21 cellular contexts compared by ENCODE assay signal in genomic region chr7:156968183-156968582, GRCh38. TPM values are rescaled to one million over a fixed set of nuclear protein-coding genes. Genes with fewer than 3 reads are reported as not detected.
A peak's percentile ranks its signal among the peaks of the same experiment; 100 is the strongest.
DNase-seq lines count a peak whose midpoint lies in the region; ATAC-seq, FAIRE-seq and TF ChIP-seq lines count a peak whose summit lies in the region.
"Had no signal": no experiment of that assay in that cellular context is flagged by ENCODE, and none has a peak within 500 bp of the region (broad histone marks: within the 10 kb centered on the region; RNA-seq: fewer than 3 reads in every experiment).

No MANE protein-coding gene starts in this region.

- H3K27me3 ChIP-seq in HepG2 (ENCODE audit: control insufficient read depth in 1 of 2, insufficient read depth in 2 of 2, low read length in 2 of 2) (no peaks in the 10 kb centered on the region), right lobe of liver (no peaks in the 10 kb centered on the region), K562 (ENCODE audit: control insufficient read depth in 2 of 2, insufficient read depth in 2 of 2, low read length in 2 of 2) (no peaks in the 10 kb centered on the region), keratinocyte (ENCODE audit: control insufficient read depth, extremely low read depth, insufficient read depth, low read length) (no peaks in the 10 kb centered on the region)
- H3K27me3 ChIP-seq: BE2C had no signal

- in situ Hi-C loops in HepG2 (cut with HindIII; ENCODE audit: extremely low pct_ligation_motif_present, low pct_unique_long_range_greater_than_20kb) (loop anchor here (25.0 kb wide), 1 partner anchor 294 kb away; no protein-coding TSS in a partner anchor), K562 (cut with MboI) (no loop called here)

- peaks cover 42% of the 10 kb centered on the region for H3K36me3 Mint-ChIP-seq in effector memory CD8-positive, alpha-beta T cell (ENCODE audit: insufficient read depth)

- CTCF ChIA-PET in HepG2 (lab: Yijun Ruan, JAX; ENCODE audit: low intra/inter-chr PET ratio, low total read pairs) (no interaction called here), K562 (lab: Yijun Ruan, JAX; ENCODE audit: low intra/inter-chr PET ratio) (no interaction called here)

- no peak overlapping the region for H2AFZ ChIP-seq in HepG2 (ENCODE audit: low read length)
- no peak overlapping the region for H2AFZ ChIP-seq in K562 (ENCODE audit: low read depth, low read length)
- H2AFZ ChIP-seq in keratinocyte (ENCODE audit: control insufficient read depth, low read length): no peak overlapping the region

- BruUV-seq in HepG2 (replicated peaks; lab: Mats Ljungman, UMichigan) (no TSS peak), K562 (replicated peaks; lab: Mats Ljungman, UMichigan) (no TSS peak)

- H3K9me3 ChIP-seq in HepG2 (ENCODE audit: low read length): no peaks in the 10 kb centered on the region
- H3K9me3 ChIP-seq in right lobe of liver: no peaks in the 10 kb centered on the region
- no peaks in the 10 kb centered on the region for H3K9me3 ChIP-seq in K562 (replicated peaks; ENCODE audit: control insufficient read depth, insufficient read depth, low read depth, low read length)
- no peaks in the 10 kb centered on the region for H3K9me3 ChIP-seq in keratinocyte (ENCODE audit: control insufficient read depth, low read depth, low read length)
- H3K9me3 ChIP-seq: BE2C, HAP-1 had no signal

- intact Hi-C loops in HepG2 (cut with micrococcal nuclease; ENCODE audit: unreplicated experiment): no loop called here
- intact Hi-C loops in right lobe of liver (cut with DNase I): no loop called here
- intact Hi-C loops in K562 (cut with micrococcal nuclease): no loop called here

- H3K9me1 ChIP-seq in K562 (ENCODE audit: control insufficient read depth, insufficient read depth, low read length): no peaks in the 10 kb centered on the region
- no peaks in the 10 kb centered on the region for H3K9me1 ChIP-seq in keratinocyte (ENCODE audit: control insufficient read depth, extremely low read depth, insufficient read depth, low read length)

- H3K4me1 Mint-ChIP-seq in effector memory CD8-positive, alpha-beta T cell (ENCODE audit: low read depth in 2 of 2): no peaks in the 10 kb centered on the region
- H3K4me1 Mint-ChIP-seq: CD8-positive, alpha-beta memory T cell had no signal

- over 99% methylated on average over 27 of the region's 27 CpGs for WGBS in HepG2 (ENCODE audit: low lambda C conversion rate)
- 100% methylated on average over 7 of the region's 27 CpGs for WGBS in right lobe of liver (ENCODE audit: insufficient coverage, low coverage, low lambda C conversion rate, missing lambda C conversion rate)
- WGBS in K562 (ENCODE audit: insufficient coverage, low coverage, missing lambda C conversion rate): 98% methylated on average over 27 of the region's 27 CpGs

- H3K4me1 ChIP-seq in HepG2 (ENCODE audit: insufficient read depth, low read length) (no peaks in the 10 kb centered on the region), right lobe of liver (no peaks in the 10 kb centered on the region), K562 (replicated peaks in 1 of 2; ENCODE audit: control insufficient read depth in 2 of 2, insufficient read depth in 2 of 2, low read length in 2 of 2) (no peaks in the 10 kb centered on the region), keratinocyte (ENCODE audit: control insufficient read depth, extremely low read depth, insufficient read depth, low read length) (peaks cover 23% of the 10 kb centered on the region)
- H3K4me1 ChIP-seq: BE2C, HAP-1 had no signal

- H3K9me3 Mint-ChIP-seq in effector memory CD8-positive, alpha-beta T cell: no peaks in the 10 kb centered on the region
- H3K9me3 Mint-ChIP-seq: CD4-positive, CD25-positive, alpha-beta regulatory T cell; CD8-positive, alpha-beta memory T cell had no signal

- TF ChIP-seq RAD21 in HepG2 (CRISPR knock-in tag; IDR thresholded peaks at IDR 0.05): no peak
- no peak for TF ChIP-seq RAD21 in K562 (CRISPR knock-in tag; conservative IDR thresholded peaks at IDR 0.05 in 1 of 2, IDR thresholded peaks at IDR 0.05 in 1 of 2)

- DNase-seq in HepG2 (ENCODE audit: low spot score) (no peak), right lobe of liver (no peak), K562 (ENCODE audit: extremely low read depth in 1 of 4, low spot score in 3 of 4) (no peak), keratinocyte (ENCODE audit: low read depth, low spot score) (no peak), amygdala (lab: John Stamatoyannopoulos, UW) (no peak)
- DNase-seq in effector memory CD8-positive, alpha-beta T cell: no peak
- DNase-seq: ACHN; BE2C; C1 segment of cervical spinal cord; CD4-positive, CD25-positive, alpha-beta regulatory T cell; CD8-positive, alpha-beta memory T cell; COR-L47; DMS 273 treated with DMSO at 0.1 percent for 48 hours; DMS53; DND-41; EL had no signal

- FAIRE-seq in HepG2 (lab: Jason Lieb, UNC): no peak
- no peak for FAIRE-seq in K562 (lab: Jason Lieb, UNC)
- no peak for FAIRE-seq in keratinocyte (lab: Jason Lieb, UNC)
- FAIRE-seq: A204.1, GM12878, H1 had no signal

- no peaks in the 10 kb centered on the region for H3K79me2 ChIP-seq in HepG2 (ENCODE audit: insufficient read depth, low read length)
- H3K79me2 ChIP-seq in K562 (ENCODE audit: control insufficient read depth, insufficient read depth, low read length): no peaks in the 10 kb centered on the region
- no peaks in the 10 kb centered on the region for H3K79me2 ChIP-seq in keratinocyte (ENCODE audit: control insufficient read depth, insufficient read depth, low read length)

- TF ChIP-seq EP300 in HepG2 (IDR thresholded peaks at IDR 0.05; ENCODE audit: low read depth in 2 of 2, low read length in 2 of 2) (no peak), HepG2 (CRISPR knock-in tag; IDR thresholded peaks at IDR 0.05; ENCODE audit: borderline replicate concordance) (no peak), K562 (IDR thresholded peaks at IDR 0.05; ENCODE audit: low read length) (no peak)

- ATAC-seq in HepG2 (no peak), right lobe of liver (no peak), K562 (no peak), GM21737 (IDR thresholded peaks at IDR 0.05; ENCODE audit: unreplicated experiment) (no peak)
- ATAC-seq in effector memory CD8-positive, alpha-beta T cell (replicated peaks): no peak
- ATAC-seq: GM12878 had no signal

- H3K27ac Mint-ChIP-seq in effector memory CD8-positive, alpha-beta T cell: no peak overlapping the region
- H3K27ac Mint-ChIP-seq: CD4-positive, CD25-positive, alpha-beta regulatory T cell; CD8-positive, alpha-beta memory T cell had no signal

- no peak overlapping the region for H3K9ac ChIP-seq in HepG2 (ENCODE audit: insufficient read depth, low read depth, low read length)
- H3K9ac ChIP-seq in K562 (ENCODE audit: insufficient read depth in 1 of 2, low read depth in 2 of 2, low read length in 2 of 2): no peak overlapping the region
- H3K9ac ChIP-seq in keratinocyte (ENCODE audit: control insufficient read depth, extremely low read depth, insufficient read depth, low read length): peak overlapping the region; percentile 18

- no peaks in the 10 kb centered on the region for H3K27me3 Mint-ChIP-seq in effector memory CD8-positive, alpha-beta T cell
- H3K27me3 Mint-ChIP-seq: CD4-positive, CD25-positive, alpha-beta regulatory T cell; CD8-positive, alpha-beta memory T cell had no signal

- no peak overlapping the region for H3K4me3 Mint-ChIP-seq in effector memory CD8-positive, alpha-beta T cell
- H3K4me3 Mint-ChIP-seq: CD4-positive, CD25-positive, alpha-beta regulatory T cell; CD8-positive, alpha-beta memory T cell had no signal

- POLR2A ChIA-PET in HepG2 (lab: Yijun Ruan, JAX): no interaction called here
- POLR2A ChIA-PET in K562 (lab: Yijun Ruan, JAX): interaction anchor here (0.6 to 1.0 kb wide), 4 partner anchors 18 to 509 kb away, joined by 3 read pairs; partner anchors contain the start of genes LMBR1 and NOM1

- H3K36me3 ChIP-seq in HepG2 (replicated peaks in 1 of 2; ENCODE audit: control insufficient read depth in 1 of 2, insufficient read depth in 2 of 2, low read length in 2 of 2): peaks cover 27 to 68% of the 10 kb centered on the region in 2 experiments
- peaks cover 0 to 50% (median 17%) of the 10 kb centered on the region in 4 donors for H3K36me3 ChIP-seq in right lobe of liver
- peaks cover 84% of the 10 kb centered on the region for H3K36me3 ChIP-seq in K562 (ENCODE audit: control insufficient read depth, insufficient read depth, low read length)
- H3K36me3 ChIP-seq in keratinocyte (ENCODE audit: control insufficient read depth in 2 of 2, extremely low read depth in 1 of 2, insufficient read depth in 2 of 2, low read length in 2 of 2): peaks cover 23 to 40% of the 10 kb centered on the region in 2 experiments

- H4K20me1 ChIP-seq in HepG2 (ENCODE audit: insufficient read depth, low read length) (no peaks in the 10 kb centered on the region), K562 (replicated peaks; ENCODE audit: control insufficient read depth, insufficient read depth, low read length) (no peaks in the 10 kb centered on the region), keratinocyte (ENCODE audit: control insufficient read depth, extremely low read depth, insufficient read depth, low read length) (no peaks in the 10 kb centered on the region)

- H3K4me2 ChIP-seq in HepG2 (ENCODE audit: low read depth, low read length): no peak overlapping the region
- H3K4me2 ChIP-seq in K562 (ENCODE audit: insufficient read depth, low read length): no peak overlapping the region
- H3K4me2 ChIP-seq in keratinocyte (ENCODE audit: control insufficient read depth, extremely low read depth, insufficient read depth, low read depth, low read length): no peak overlapping the region

- dilution Hi-C loops in keratinocyte (cut with MboI; ENCODE audit: extremely low pct_ligation_motif_present, low sequenced_read_pairs): no loop called here

- H3K4me3 ChIP-seq in HepG2 (replicated peaks in 1 of 3; ENCODE audit: insufficient read depth in 1 of 3, low read depth in 2 of 3, low read length in 3 of 3) (no peak overlapping the region), right lobe of liver (no peak overlapping the region), K562 (no peak overlapping the region), keratinocyte (ENCODE audit: control insufficient read depth in 2 of 3, extremely low read depth in 1 of 3, insufficient read depth in 2 of 3, low read depth in 1 of 3, low read length in 3 of 3) (no peak overlapping the region)
- H3K4me3 ChIP-seq: GM12878, HAP-1 had no signal

- no peak for TF ChIP-seq CTCF in HepG2 (CRISPR knock-in tag; IDR thresholded peaks at IDR 0.05)
- no peak for TF ChIP-seq CTCF in right lobe of liver (IDR thresholded peaks at IDR 0.05)
- TF ChIP-seq CTCF in K562 (IDR thresholded peaks at IDR 0.05 in 2 of 3, conservative IDR thresholded peaks at IDR 0.05 in 1 of 3; ENCODE audit: insufficient read depth in 2 of 3, low read depth in 1 of 3, low read length in 3 of 3): no peak
- no peak for TF ChIP-seq CTCF in keratinocyte (optimal IDR thresholded peaks at IDR 0.05 in 1 of 3, IDR thresholded peaks at IDR 0.05 in 1 of 3, conservative IDR thresholded peaks at IDR 0.05 in 1 of 3; ENCODE audit: extremely low read depth in 1 of 3, insufficient read depth in 2 of 3, low read length in 3 of 3)

- H3K27ac ChIP-seq in HepG2 (ENCODE audit: extremely low read length, insufficient read depth, low read length) (no peak overlapping the region), right lobe of liver (no peak overlapping the region), K562 (ENCODE audit: extremely low read depth, low read depth, low read length) (no peak overlapping the region), keratinocyte (ENCODE audit: control insufficient read depth, insufficient read depth, low read length) (peak overlapping the region; percentile 63)

- no peak for TF ChIP-seq POLR2A in HepG2 (IDR thresholded peaks at IDR 0.05; ENCODE audit: insufficient read depth in 1 of 2, low read depth in 2 of 2, low read length in 2 of 2)
- no peak for TF ChIP-seq POLR2A in right lobe of liver (IDR thresholded peaks at IDR 0.05)
- no peak for TF ChIP-seq POLR2A in K562 (conservative IDR thresholded peaks at IDR 0.05)

RNA-seq across cellular contexts. Expression of gene NOM1, which starts 18.7 kb away (rescaled TPM):
- 17.3 and 26.2 TPM in 2 replicates for total RNA-seq in HepG2 (2016; rRNA removed; fragmentation: Illumina TruSeq; extraction: Trizol)
- 19.4 and 19.6 TPM in 2 replicates for total RNA-seq in HepG2 (2016; cell fraction: cytosol; rRNA removed; fragmentation: Illumina TruSeq; extraction: Trizol; ENCODE audit: low read depth)
- total RNA-seq in HepG2 (2016; cell fraction: insoluble cytoplasmic fraction; rRNA removed; fragmentation: Illumina TruSeq; extraction: Trizol): 17.8 and 29.8 TPM in 2 replicates
- total RNA-seq in HepG2 (2016; cell fraction: membrane; rRNA removed; fragmentation: Illumina TruSeq; extraction: Trizol): 9.5 and 9.7 TPM in 2 replicates
- total RNA-seq in HepG2 (2016; cell fraction: nucleus; rRNA removed; fragmentation: Illumina TruSeq; extraction: Trizol): 38.8 and 47.6 TPM in 2 replicates
- 14.0 and 14.2 TPM in 2 replicates for polyA plus RNA-seq in HepG2 (2011; rRNA removed)
- polyA plus RNA-seq in HepG2 (2011; cell fraction: cytosol; rRNA removed): 3.9 and 4.6 TPM in 2 replicates
- 31.2 and 37.8 TPM in 2 replicates for polyA plus RNA-seq in HepG2 (2011; cell fraction: nucleus; rRNA removed)
- polyA plus RNA-seq in HepG2 (2012): 12.8 and 13.3 TPM in 2 replicates
- 0.77 and 1.1 TPM in 2 replicates for polyA plus RNA-seq in HepG2 (2016; cell fraction: cytosol; fragmentation: Illumina TruSeq; extraction: Trizol; ENCODE audit: low read depth)
- 13.4 and 13.7 TPM in 2 replicates for polyA plus RNA-seq in HepG2 (2016; cell fraction: insoluble cytoplasmic fraction; fragmentation: Illumina TruSeq; extraction: Trizol; ENCODE audit: low read depth)
- polyA plus RNA-seq in HepG2 (2016; cell fraction: membrane; fragmentation: Illumina TruSeq; extraction: Trizol; ENCODE audit: low read depth): 2.3 and 2.8 TPM in 2 replicates
- 57.7 and 61.6 TPM in 2 replicates for polyA plus RNA-seq in HepG2 (2016; cell fraction: nucleus; fragmentation: Illumina TruSeq; extraction: Trizol; ENCODE audit: insufficient read depth, low read depth)
- 25.8 and 45.7 TPM in 2 replicates for polyA minus RNA-seq in HepG2 (2011; rRNA and poly(A)+ RNA removed; ENCODE audit: low replicate concordance)
- 5.3 and 6.9 TPM in 2 replicates for polyA minus RNA-seq in HepG2 (2011; cell fraction: cytosol; rRNA and poly(A)+ RNA removed)
- polyA minus RNA-seq in HepG2 (2011; cell fraction: nucleus; rRNA and poly(A)+ RNA removed): 44.3 and 51.8 TPM in 2 replicates
- total RNA-seq in right lobe of liver: 10 to 100 TPM in 1 of 6 experiments, 1 to 10 TPM in 5; 6.1 to 10.2 (median 8.1) TPM
- total RNA-seq in K562 (2011; cell fraction: chromatin; rRNA removed; ENCODE audit: low replicate concordance): 205 and 222 TPM in 2 replicates
- 88.2 and 99.2 TPM in 2 replicates for total RNA-seq in K562 (2011; cell fraction: nucleolus; rRNA removed)
- 125 and 156 TPM in 2 replicates for total RNA-seq in K562 (2011; cell fraction: nucleoplasm; rRNA removed)
- 35.7 and 35.8 TPM in 2 replicates for total RNA-seq in K562 (2014; rRNA removed)
- total RNA-seq in K562 (2014; rRNA removed; fragmentation: Illumina TruSeq; extraction: Trizol): 38.8 and 40.1 TPM in 2 replicates
- 41.2 and 42.9 TPM in 2 replicates for total RNA-seq in K562 (2015; rRNA removed; fragmentation: Illumina TruSeq; extraction: Trizol)
- 37.3 and 47.3 TPM in 2 replicates for total RNA-seq in K562 (2021)
- 30.5 and 30.9 TPM in 2 replicates for polyA plus RNA-seq in K562 (2011; rRNA removed)
- 15.3 and 15.4 TPM in 2 replicates for polyA plus RNA-seq in K562 (2011; cell fraction: cytosol; rRNA removed)
- 64.1 and 106 TPM in 2 replicates for polyA plus RNA-seq in K562 (2011; cell fraction: nucleus; rRNA removed)
- polyA plus RNA-seq in K562 (2012): 20.2 and 27.0 TPM in 2 replicates
- polyA plus RNA-seq in K562 (2014; fragmentation: Illumina TruSeq; extraction: Trizol): 38.2 and 39.7 TPM in 2 replicates
- polyA plus RNA-seq in K562 (2014; fragmentation: Nextera tagmentation; extraction: Ambion mirVana): 1 to 10 TPM; 6.8 to 9.6 TPM
- 37.4 and 39.6 TPM in 2 replicates for polyA plus RNA-seq in K562 (2014; rRNA removed)
- polyA minus RNA-seq in K562 (2011; rRNA and poly(A)+ RNA removed): 34.0 and 39.0 TPM in 2 replicates
- 21.2 and 26.1 TPM in 2 replicates for polyA minus RNA-seq in K562 (2011; cell fraction: cytosol; rRNA and poly(A)+ RNA removed)
- 50.6 and 53.0 TPM in 2 replicates for polyA minus RNA-seq in K562 (2011; cell fraction: nucleus; rRNA and poly(A)+ RNA removed)
- polyA plus RNA-seq in keratinocyte: 9.9 to 17.1 TPM (median 13.0 TPM) in 3 replicates
- 21.5 TPM for polyA plus RNA-seq in keratinocyte (2011; ENCODE audit: low read depth)
- 6.7 and 8.9 TPM in 2 replicates for polyA plus RNA-seq in keratinocyte (2011; cell fraction: cytosol; rRNA removed)
- polyA plus RNA-seq in keratinocyte (2011; cell fraction: nucleus; rRNA removed): 48.0 and 48.8 TPM in 2 replicates
- 12.5 and 14.4 TPM in 2 replicates for polyA plus RNA-seq in keratinocyte (2012; ENCODE audit: low replicate concordance)
- 13.5 to 28.4 TPM (median 14.1 TPM) in 3 replicates for polyA minus RNA-seq in keratinocyte
- polyA minus RNA-seq in keratinocyte (2011; cell fraction: cytosol; rRNA and poly(A)+ RNA removed): 10.4 TPM
- 16.9 and 32.6 TPM in 2 replicates for polyA minus RNA-seq in keratinocyte (2011; cell fraction: nucleus; rRNA and poly(A)+ RNA removed)

RNA-seq across cellular contexts. Expression of gene MNX1, which starts 42.3 kb away (rescaled TPM):
- total RNA-seq in HepG2 (2016; rRNA removed; fragmentation: Illumina TruSeq; extraction: Trizol) (3.6 and 6.1 TPM in 2 replicates), right lobe of liver (not detected), K562 (2014; rRNA removed) (5.3 TPM in 2 replicates), K562 (2014; rRNA removed; fragmentation: Illumina TruSeq; extraction: Trizol) (1.4 and 1.8 TPM in 2 replicates), K562 (2015; rRNA removed; fragmentation: Illumina TruSeq; extraction: Trizol) (2.1 and 2.2 TPM in 2 replicates), K562 (2021) (8.0 and 9.5 TPM in 2 replicates)
- 2.4 and 2.5 TPM in 2 replicates for total RNA-seq in HepG2 (2016; cell fraction: cytosol; rRNA removed; fragmentation: Illumina TruSeq; extraction: Trizol; ENCODE audit: low read depth)
- 3.4 and 9.7 TPM in 2 replicates for total RNA-seq in HepG2 (2016; cell fraction: insoluble cytoplasmic fraction; rRNA removed; fragmentation: Illumina TruSeq; extraction: Trizol)
- 4.5 and 5.6 TPM in 2 replicates for total RNA-seq in HepG2 (2016; cell fraction: membrane; rRNA removed; fragmentation: Illumina TruSeq; extraction: Trizol)
- 6.7 and 7.4 TPM in 2 replicates for total RNA-seq in HepG2 (2016; cell fraction: nucleus; rRNA removed; fragmentation: Illumina TruSeq; extraction: Trizol)
- polyA plus RNA-seq in HepG2 (2011; rRNA removed) (0.91 and 0.94 TPM in 2 replicates), K562 (2011; rRNA removed) (0.98 and 1.2 TPM in 2 replicates), K562 (2014; fragmentation: Illumina TruSeq; extraction: Trizol) (1.1 and 1.7 TPM in 2 replicates), K562 (2014; fragmentation: Nextera tagmentation; extraction: Ambion mirVana) (under 1 TPM; 0.15 to 0.25 TPM), K562 (2014; rRNA removed) (4.0 and 5.9 TPM in 2 replicates), keratinocyte (0.02 TPM in 1 of 3 replicates, not detected in the others)
- 0.37 and 1.0 TPM in 2 replicates for polyA plus RNA-seq in HepG2 (2011; cell fraction: cytosol; rRNA removed)
- polyA plus RNA-seq in HepG2 (2011; cell fraction: nucleus; rRNA removed): 3.8 and 4.5 TPM in 2 replicates
- 1.7 and 2.4 TPM in 2 replicates for polyA plus RNA-seq in HepG2 (2012)
- 2.2 and 3.2 TPM in 2 replicates for polyA plus RNA-seq in HepG2 (2016; cell fraction: cytosol; fragmentation: Illumina TruSeq; extraction: Trizol; ENCODE audit: low read depth)
- polyA plus RNA-seq in HepG2 (2016; cell fraction: insoluble cytoplasmic fraction; fragmentation: Illumina TruSeq; extraction: Trizol; ENCODE audit: low read depth): 6.3 and 6.7 TPM in 2 replicates
- polyA plus RNA-seq in HepG2 (2016; cell fraction: membrane; fragmentation: Illumina TruSeq; extraction: Trizol; ENCODE audit: low read depth): 4.5 and 4.8 TPM in 2 replicates
- 16.6 TPM in 2 replicates for polyA plus RNA-seq in HepG2 (2016; cell fraction: nucleus; fragmentation: Illumina TruSeq; extraction: Trizol; ENCODE audit: insufficient read depth, low read depth)
- polyA minus RNA-seq in HepG2 (2011; rRNA and poly(A)+ RNA removed; ENCODE audit: low replicate concordance): 0.98 and 1.5 TPM in 2 replicates
- polyA minus RNA-seq in HepG2 (2011; cell fraction: cytosol; rRNA and poly(A)+ RNA removed): 0.89 and 1.6 TPM in 2 replicates
- 3.2 and 7.9 TPM in 2 replicates for polyA minus RNA-seq in HepG2 (2011; cell fraction: nucleus; rRNA and poly(A)+ RNA removed)
- 6.6 and 8.7 TPM in 2 replicates for total RNA-seq in K562 (2011; cell fraction: chromatin; rRNA removed; ENCODE audit: low replicate concordance)
- total RNA-seq in K562 (2011; cell fraction: nucleolus; rRNA removed): 4.3 and 5.3 TPM in 2 replicates
- total RNA-seq in K562 (2011; cell fraction: nucleoplasm; rRNA removed): 5.3 and 5.4 TPM in 2 replicates
- polyA plus RNA-seq in K562 (2011; cell fraction: cytosol; rRNA removed): 0.62 and 1.2 TPM in 2 replicates
- 6.0 and 6.7 TPM in 2 replicates for polyA plus RNA-seq in K562 (2011; cell fraction: nucleus; rRNA removed)
- 2.7 and 7.8 TPM in 2 replicates for polyA plus RNA-seq in K562 (2012)
- polyA minus RNA-seq in K562 (2011; rRNA and poly(A)+ RNA removed): 0.66 and 0.84 TPM in 2 replicates
- 2.5 TPM in 1 of 2 replicates, not detected in the other for polyA minus RNA-seq in K562 (2011; cell fraction: cytosol; rRNA and poly(A)+ RNA removed)
- 3.2 and 4.3 TPM in 2 replicates for polyA minus RNA-seq in K562 (2011; cell fraction: nucleus; rRNA and poly(A)+ RNA removed)
- not detected for polyA plus RNA-seq in keratinocyte (2011; ENCODE audit: low read depth)
- not detected in 2 replicates for polyA plus RNA-seq in keratinocyte (2011; cell fraction: cytosol; rRNA removed)
- polyA plus RNA-seq in keratinocyte (2011; cell fraction: nucleus; rRNA removed): not detected in 2 replicates
- polyA plus RNA-seq in keratinocyte (2012; ENCODE audit: low replicate concordance): 0.10 and 0.11 TPM in 2 replicates
- 0.10 TPM in 1 of 3 replicates, not detected in the others for polyA minus RNA-seq in keratinocyte
- not detected for polyA minus RNA-seq in keratinocyte (2011; cell fraction: cytosol; rRNA and poly(A)+ RNA removed)
- not detected in 2 replicates for polyA minus RNA-seq in keratinocyte (2011; cell fraction: nucleus; rRNA and poly(A)+ RNA removed)
- total RNA-seq: CD8-positive, alpha-beta memory T cell had no signal
- polyA plus RNA-seq: CD4-positive, CD25-positive, alpha-beta regulatory T cell; CD8-positive, alpha-beta memory T cell; H1 had no signal

Comparison
In these comparisons a context has a peak if more than half of its experiments do, and no peak if none do; other contexts are left out.
1. Of the 241 proteins assayed by ChIP-seq in both HepG2 and K562: peak only in HepG2: none; only in K562: POLR2G; in both: none; in neither: 240.